In genomic region chr3:183262979-183263378, GRCh38 we compare ENCODE assay signal across 19 cellular contexts.
"Had no signal": no experiment of that assay in that cellular context is flagged by ENCODE, and none has a peak within 500 bp of the region (broad histone marks: within the 10 kb centered on the region; RNA-seq: fewer than 3 reads in every experiment).

No MANE protein-coding gene starts in this region.

- H3K9me3 Mint-ChIP-seq: stimulated activated memory B cell treated with anti-CD40 and anti-IgM and Interleukin-4, amounts not matched to agents 10 μg/mL and 1 μg/mL and 100 μg/mL, for 72 hours had no signal

- H3K36me3 Mint-ChIP-seq: activated CD8-positive, alpha-beta memory T cell treated with anti-CD3 and anti-CD28 coated beads, Interleukin-2, amount 10 ng/mL, durations not matched to agents 7 days and 5 days; stimulated activated memory B cell treated with anti-CD40 and anti-IgM and Interleukin-4, amounts not matched to agents 10 μg/mL and 1 μg/mL and 100 μg/mL, for 72 hours had no signal

- H2AFZ ChIP-seq: parathyroid adenoma had no signal

- H3K9me3 ChIP-seq: gastrocnemius medialis, heart left ventricle, lower lobe of right lung, upper lobe of left lung had no signal

- DNase-seq: activated CD4-positive, alpha-beta T cell treated with anti-CD3 and anti-CD28 coated beads, Interleukin-2, amount 50 U/mL, for 48 hours; activated CD8-positive, alpha-beta memory T cell treated with anti-CD3 and anti-CD28 coated beads, Interleukin-2, amount 10 ng/mL, durations not matched to agents 7 days and 5 days; activated effector memory CD4-positive, alpha-beta T cell treated with anti-CD3 and anti-CD28 coated beads, Interleukin-2, amount 50 U/mL, for 16 hours; activated T-cell treated with anti-CD3 and anti-CD28 coated beads, Interleukin-2, amount 50 U/mL, for 48 hours; brain microvascular endothelial cell; effector CD8-positive, alpha-beta T cell; gastrocnemius medialis; heart left ventricle; left colon; lower lobe of right lung; midbrain; retina; stimulated activated CD4-positive, alpha-beta T cell treated with anti-CD3 and anti-CD28 coated beads, Interleukin-2, amount 100 ng/mL, for 48 hours; T-helper 17 cell; upper lobe of left lung; WERI-Rb-1 had no signal

- ATAC-seq: activated CD8-positive, alpha-beta memory T cell treated with anti-CD3 and anti-CD28 coated beads, Interleukin-2, amount 10 ng/mL, durations not matched to agents 7 days and 5 days; gastrocnemius medialis; heart left ventricle; left colon; lower lobe of right lung; stimulated activated memory B cell treated with anti-CD40 and anti-IgM and Interleukin-4, amounts not matched to agents 10 μg/mL and 1 μg/mL and 100 μg/mL, for 72 hours; T-helper 17 cell had no signal

- H3K27me3 ChIP-seq: brain microvascular endothelial cell, gastrocnemius medialis, heart left ventricle, upper lobe of left lung had no signal

- H3K79me2 ChIP-seq: parathyroid adenoma had no signal

- H3K4me3 Mint-ChIP-seq: activated CD8-positive, alpha-beta memory T cell treated with anti-CD3 and anti-CD28 coated beads, Interleukin-2, amount 10 ng/mL, durations not matched to agents 7 days and 5 days; activated naive CD8-positive, alpha-beta T cell; stimulated activated memory B cell treated with anti-CD40 and anti-IgM and Interleukin-4, amounts not matched to agents 10 μg/mL and 1 μg/mL and 100 μg/mL, for 72 hours; T-helper 17 cell had no signal

- H3K36me3 ChIP-seq: brain microvascular endothelial cell, gastrocnemius medialis, heart left ventricle, lower lobe of right lung, upper lobe of left lung, WERI-Rb-1 had no signal

- H3K27ac Mint-ChIP-seq: activated CD8-positive, alpha-beta memory T cell treated with anti-CD3 and anti-CD28 coated beads, Interleukin-2, amount 10 ng/mL, durations not matched to agents 7 days and 5 days; activated naive CD8-positive, alpha-beta T cell; stimulated activated memory B cell treated with anti-CD40 and anti-IgM and Interleukin-4, amounts not matched to agents 10 μg/mL and 1 μg/mL and 100 μg/mL, for 72 hours; T-helper 17 cell had no signal

- H3K4me3 ChIP-seq: gastrocnemius medialis, heart left ventricle, lower lobe of right lung, upper lobe of left lung had no signal

- H3K4me1 Mint-ChIP-seq: T-helper 17 cell had no signal

- H3K27ac ChIP-seq: brain microvascular endothelial cell, heart left ventricle, lower lobe of right lung, parathyroid adenoma, WERI-Rb-1 had no signal
